ENCODE assay signal across 1 cellular context in the genomic region with DNA sequence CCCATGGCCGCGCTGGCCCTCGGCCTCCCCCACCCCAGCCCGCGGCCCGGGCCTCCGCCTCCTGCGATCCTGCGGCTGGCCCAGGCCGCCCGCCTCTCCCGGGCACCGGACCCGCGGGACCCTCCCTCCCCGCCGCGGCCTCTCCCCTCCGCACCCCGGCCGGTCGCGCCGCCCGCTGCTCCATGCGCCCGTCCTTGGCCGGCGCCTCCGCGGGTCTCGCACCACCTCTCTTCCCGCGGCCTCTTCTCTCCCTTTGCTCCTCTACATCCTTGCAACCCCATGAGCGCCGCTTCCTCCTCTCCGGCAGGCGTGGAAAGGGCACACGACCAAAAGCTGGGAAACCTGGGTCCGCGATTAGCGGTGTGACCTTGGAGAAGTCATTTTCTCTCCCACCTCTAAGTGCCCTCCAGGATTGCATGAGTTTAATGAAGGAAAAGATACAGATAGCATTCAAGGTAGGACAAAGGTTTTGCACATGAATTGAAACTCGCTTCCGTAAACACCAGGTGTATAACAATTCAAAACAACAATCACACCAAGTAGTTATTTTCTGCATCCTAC.
TF ChIP-seq lines count a peak whose summit lies in the region.

No MANE protein-coding gene starts in this region.

TF ChIP-seq in HepG2, 621 proteins besides CTCF, POLR2A, EP300 and RAD21 (continued from another document and continues in another):
- TF ChIP-seq, protein P1, sequence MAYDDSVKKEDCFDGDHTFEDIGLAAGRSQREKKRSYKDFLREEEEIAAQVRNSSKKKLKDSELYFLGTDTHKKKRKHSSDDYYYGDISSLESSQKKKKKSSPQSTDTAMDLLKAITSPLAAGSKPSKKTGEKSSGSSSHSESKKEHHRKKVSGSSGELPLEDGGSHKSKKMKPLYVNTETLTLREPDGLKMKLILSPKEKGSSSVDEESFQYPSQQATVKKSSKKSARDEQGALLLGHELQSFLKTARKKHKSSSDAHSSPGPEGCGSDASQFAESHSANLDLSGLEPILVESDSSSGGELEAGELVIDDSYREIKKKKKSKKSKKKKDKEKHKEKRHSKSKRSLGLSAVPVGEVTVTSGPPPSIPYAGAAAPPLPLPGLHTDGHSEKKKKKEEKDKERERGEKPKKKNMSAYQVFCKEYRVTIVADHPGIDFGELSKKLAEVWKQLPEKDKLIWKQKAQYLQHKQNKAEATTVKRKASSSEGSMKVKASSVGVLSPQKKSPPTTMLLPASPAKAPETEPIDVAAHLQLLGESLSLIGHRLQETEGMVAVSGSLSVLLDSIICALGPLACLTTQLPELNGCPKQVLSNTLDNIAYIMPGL (CRISPR knock-in tag; IDR thresholded peaks at IDR 0.05; ENCODE audit: borderline replicate concordance in 1 of 2, low read depth in 1 of 2) = peak in 1 of 2 experiments; percentile 54; a peak in 1 of 4 replicates
- TF ChIP-seq CBX1 (IDR thresholded peaks at IDR 0.05; ENCODE audit: low read depth) = no peak
- no peak for TF ChIP-seq TP53 (CRISPR knock-in tag; conservative IDR thresholded peaks at IDR 0.05)
- TF ChIP-seq PPARG (CRISPR knock-in tag; conservative IDR thresholded peaks at IDR 0.05) = no peak
- TF ChIP-seq, protein P2, sequence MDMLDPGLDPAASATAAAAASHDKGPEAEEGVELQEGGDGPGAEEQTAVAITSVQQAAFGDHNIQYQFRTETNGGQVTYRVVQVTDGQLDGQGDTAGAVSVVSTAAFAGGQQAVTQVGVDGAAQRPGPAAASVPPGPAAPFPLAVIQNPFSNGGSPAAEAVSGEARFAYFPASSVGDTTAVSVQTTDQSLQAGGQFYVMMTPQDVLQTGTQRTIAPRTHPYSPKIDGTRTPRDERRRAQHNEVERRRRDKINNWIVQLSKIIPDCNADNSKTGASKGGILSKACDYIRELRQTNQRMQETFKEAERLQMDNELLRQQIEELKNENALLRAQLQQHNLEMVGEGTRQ (IDR thresholded peaks at IDR 0.05; ENCODE audit: low read depth, low read length) = no peak
- TF ChIP-seq, protein P2 (CRISPR knock-in tag; IDR thresholded peaks at IDR 0.05; ENCODE audit: borderline replicate concordance) = no peak
- TF ChIP-seq ZNF776 (CRISPR knock-in tag; IDR thresholded peaks at IDR 0.05) = no peak
- TF ChIP-seq PAF1 (CRISPR knock-in tag; IDR thresholded peaks at IDR 0.05) = no peak
- no peak for TF ChIP-seq ZNF839 (CRISPR knock-in tag; IDR thresholded peaks at IDR 0.05; ENCODE audit: borderline replicate concordance)
- TF ChIP-seq SALL1 (CRISPR knock-in tag; IDR thresholded peaks at IDR 0.05) = no peak
- no peak for TF ChIP-seq ZNF746 (CRISPR knock-in tag; IDR thresholded peaks at IDR 0.05)
- no peak for TF ChIP-seq NRL (CRISPR knock-in tag; IDR thresholded peaks at IDR 0.05; ENCODE audit: borderline replicate concordance)
- no peak for TF ChIP-seq DPF2 (CRISPR knock-in tag; IDR thresholded peaks at IDR 0.05; ENCODE audit: borderline replicate concordance, low read depth)
- TF ChIP-seq, protein P3, sequence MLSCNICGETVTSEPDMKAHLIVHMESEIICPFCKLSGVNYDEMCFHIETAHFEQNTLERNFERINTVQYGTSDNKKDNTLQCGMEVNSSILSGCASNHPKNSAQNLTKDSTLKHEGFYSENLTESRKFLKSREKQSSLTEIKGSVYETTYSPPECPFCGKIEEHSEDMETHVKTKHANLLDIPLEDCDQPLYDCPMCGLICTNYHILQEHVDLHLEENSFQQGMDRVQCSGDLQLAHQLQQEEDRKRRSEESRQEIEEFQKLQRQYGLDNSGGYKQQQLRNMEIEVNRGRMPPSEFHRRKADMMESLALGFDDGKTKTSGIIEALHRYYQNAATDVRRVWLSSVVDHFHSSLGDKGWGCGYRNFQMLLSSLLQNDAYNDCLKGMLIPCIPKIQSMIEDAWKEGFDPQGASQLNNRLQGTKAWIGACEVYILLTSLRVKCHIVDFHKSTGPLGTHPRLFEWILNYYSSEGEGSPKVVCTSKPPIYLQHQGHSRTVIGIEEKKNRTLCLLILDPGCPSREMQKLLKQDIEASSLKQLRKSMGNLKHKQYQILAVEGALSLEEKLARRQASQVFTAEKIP (CRISPR knock-in tag; IDR thresholded peaks at IDR 0.05; ENCODE audit: borderline replicate concordance) = no peak
- TF ChIP-seq ZNF547 (CRISPR knock-in tag; IDR thresholded peaks at IDR 0.05) = no peak
- peak; percentile 60 for TF ChIP-seq MAX (IDR thresholded peaks at IDR 0.05)
- TF ChIP-seq ATF7 (IDR thresholded peaks at IDR 0.05) = no peak
- no peak for TF ChIP-seq ATF7 (CRISPR knock-in tag; IDR thresholded peaks at IDR 0.05)
- no peak for TF ChIP-seq MXD3 (CRISPR knock-in tag; IDR thresholded peaks at IDR 0.05)
- TF ChIP-seq KDM1A (CRISPR knock-in tag; IDR thresholded peaks at IDR 0.05) = peak; percentile 92
- no peak for TF ChIP-seq NFKB2 (CRISPR knock-in tag; IDR thresholded peaks at IDR 0.05; ENCODE audit: borderline replicate concordance)
- TF ChIP-seq KLF12 (CRISPR knock-in tag; IDR thresholded peaks at IDR 0.05; ENCODE audit: borderline replicate concordance) = no peak
- TF ChIP-seq NR2F1 (CRISPR knock-in tag; IDR thresholded peaks at IDR 0.05) = no peak
- 0 out of 2 replicates have a peak, but pooled peaks have one; percentile 48 for TF ChIP-seq ZNF605 (CRISPR knock-in tag; IDR thresholded peaks at IDR 0.05)
- TF ChIP-seq BRCA1 (CRISPR knock-in tag; IDR thresholded peaks at IDR 0.05) = no peak
- TF ChIP-seq ZNF260 (CRISPR knock-in tag; IDR thresholded peaks at IDR 0.05; ENCODE audit: borderline replicate concordance, low read depth) = no peak
- TF ChIP-seq MBNL3 (CRISPR knock-in tag; conservative IDR thresholded peaks at IDR 0.05) = no peak
- TF ChIP-seq TOPORS (CRISPR knock-in tag; IDR thresholded peaks at IDR 0.05) = no peak
- TF ChIP-seq, protein P4, sequence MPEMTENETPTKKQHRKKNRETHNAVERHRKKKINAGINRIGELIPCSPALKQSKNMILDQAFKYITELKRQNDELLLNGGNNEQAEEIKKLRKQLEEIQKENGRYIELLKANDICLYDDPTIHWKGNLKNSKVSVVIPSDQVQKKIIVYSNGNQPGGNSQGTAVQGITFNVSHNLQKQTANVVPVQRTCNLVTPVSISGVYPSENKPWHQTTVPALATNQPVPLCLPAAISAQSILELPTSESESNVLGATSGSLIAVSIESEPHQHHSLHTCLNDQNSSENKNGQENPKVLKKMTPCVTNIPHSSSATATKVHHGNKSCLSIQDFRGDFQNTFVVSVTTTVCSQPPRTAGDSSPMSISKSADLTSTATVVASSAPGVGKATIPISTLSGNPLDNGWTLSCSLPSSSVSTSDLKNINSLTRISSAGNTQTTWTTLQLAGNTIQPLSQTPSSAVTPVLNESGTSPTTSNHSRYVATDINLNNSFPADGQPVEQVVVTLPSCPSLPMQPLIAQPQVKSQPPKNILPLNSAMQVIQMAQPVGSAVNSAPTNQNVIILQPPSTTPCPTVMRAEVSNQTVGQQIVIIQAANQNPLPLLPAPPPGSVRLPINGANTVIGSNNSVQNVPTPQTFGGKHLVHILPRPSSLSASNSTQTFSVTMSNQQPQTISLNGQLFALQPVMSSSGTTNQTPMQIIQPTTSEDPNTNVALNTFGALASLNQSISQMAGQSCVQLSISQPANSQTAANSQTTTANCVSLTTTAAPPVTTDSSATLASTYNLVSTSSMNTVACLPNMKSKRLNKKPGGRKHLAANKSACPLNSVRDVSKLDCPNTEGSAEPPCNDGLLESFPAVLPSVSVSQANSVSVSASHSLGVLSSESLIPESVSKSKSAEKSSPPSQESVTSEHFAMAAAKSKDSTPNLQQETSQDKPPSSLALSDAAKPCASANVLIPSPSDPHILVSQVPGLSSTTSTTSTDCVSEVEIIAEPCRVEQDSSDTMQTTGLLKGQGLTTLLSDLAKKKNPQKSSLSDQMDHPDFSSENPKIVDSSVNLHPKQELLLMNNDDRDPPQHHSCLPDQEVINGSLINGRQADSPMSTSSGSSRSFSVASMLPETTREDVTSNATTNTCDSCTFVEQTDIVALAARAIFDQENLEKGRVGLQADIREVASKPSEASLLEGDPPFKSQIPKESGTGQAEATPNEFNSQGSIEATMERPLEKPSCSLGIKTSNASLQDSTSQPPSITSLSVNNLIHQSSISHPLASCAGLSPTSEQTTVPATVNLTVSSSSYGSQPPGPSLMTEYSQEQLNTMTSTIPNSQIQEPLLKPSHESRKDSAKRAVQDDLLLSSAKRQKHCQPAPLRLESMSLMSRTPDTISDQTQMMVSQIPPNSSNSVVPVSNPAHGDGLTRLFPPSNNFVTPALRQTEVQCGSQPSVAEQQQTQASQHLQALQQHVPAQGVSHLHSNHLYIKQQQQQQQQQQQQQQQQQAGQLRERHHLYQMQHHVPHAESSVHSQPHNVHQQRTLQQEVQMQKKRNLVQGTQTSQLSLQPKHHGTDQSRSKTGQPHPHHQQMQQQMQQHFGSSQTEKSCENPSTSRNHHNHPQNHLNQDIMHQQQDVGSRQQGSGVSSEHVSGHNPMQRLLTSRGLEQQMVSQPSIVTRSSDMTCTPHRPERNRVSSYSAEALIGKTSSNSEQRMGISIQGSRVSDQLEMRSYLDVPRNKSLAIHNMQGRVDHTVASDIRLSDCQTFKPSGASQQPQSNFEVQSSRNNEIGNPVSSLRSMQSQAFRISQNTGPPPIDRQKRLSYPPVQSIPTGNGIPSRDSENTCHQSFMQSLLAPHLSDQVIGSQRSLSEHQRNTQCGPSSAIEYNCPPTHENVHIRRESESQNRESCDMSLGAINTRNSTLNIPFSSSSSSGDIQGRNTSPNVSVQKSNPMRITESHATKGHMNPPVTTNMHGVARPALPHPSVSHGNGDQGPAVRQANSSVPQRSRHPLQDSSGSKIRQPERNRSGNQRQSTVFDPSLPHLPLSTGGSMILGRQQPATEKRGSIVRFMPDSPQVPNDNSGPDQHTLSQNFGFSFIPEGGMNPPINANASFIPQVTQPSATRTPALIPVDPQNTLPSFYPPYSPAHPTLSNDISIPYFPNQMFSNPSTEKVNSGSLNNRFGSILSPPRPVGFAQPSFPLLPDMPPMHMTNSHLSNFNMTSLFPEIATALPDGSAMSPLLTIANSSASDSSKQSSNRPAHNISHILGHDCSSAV (CRISPR knock-in tag; IDR thresholded peaks at IDR 0.05; ENCODE audit: borderline replicate concordance) = no peak
- no peak for TF ChIP-seq ZNF768 (CRISPR knock-in tag; IDR thresholded peaks at IDR 0.05)
- TF ChIP-seq HOXA5 (CRISPR knock-in tag; IDR thresholded peaks at IDR 0.05) = no peak
- TF ChIP-seq, protein P5, sequence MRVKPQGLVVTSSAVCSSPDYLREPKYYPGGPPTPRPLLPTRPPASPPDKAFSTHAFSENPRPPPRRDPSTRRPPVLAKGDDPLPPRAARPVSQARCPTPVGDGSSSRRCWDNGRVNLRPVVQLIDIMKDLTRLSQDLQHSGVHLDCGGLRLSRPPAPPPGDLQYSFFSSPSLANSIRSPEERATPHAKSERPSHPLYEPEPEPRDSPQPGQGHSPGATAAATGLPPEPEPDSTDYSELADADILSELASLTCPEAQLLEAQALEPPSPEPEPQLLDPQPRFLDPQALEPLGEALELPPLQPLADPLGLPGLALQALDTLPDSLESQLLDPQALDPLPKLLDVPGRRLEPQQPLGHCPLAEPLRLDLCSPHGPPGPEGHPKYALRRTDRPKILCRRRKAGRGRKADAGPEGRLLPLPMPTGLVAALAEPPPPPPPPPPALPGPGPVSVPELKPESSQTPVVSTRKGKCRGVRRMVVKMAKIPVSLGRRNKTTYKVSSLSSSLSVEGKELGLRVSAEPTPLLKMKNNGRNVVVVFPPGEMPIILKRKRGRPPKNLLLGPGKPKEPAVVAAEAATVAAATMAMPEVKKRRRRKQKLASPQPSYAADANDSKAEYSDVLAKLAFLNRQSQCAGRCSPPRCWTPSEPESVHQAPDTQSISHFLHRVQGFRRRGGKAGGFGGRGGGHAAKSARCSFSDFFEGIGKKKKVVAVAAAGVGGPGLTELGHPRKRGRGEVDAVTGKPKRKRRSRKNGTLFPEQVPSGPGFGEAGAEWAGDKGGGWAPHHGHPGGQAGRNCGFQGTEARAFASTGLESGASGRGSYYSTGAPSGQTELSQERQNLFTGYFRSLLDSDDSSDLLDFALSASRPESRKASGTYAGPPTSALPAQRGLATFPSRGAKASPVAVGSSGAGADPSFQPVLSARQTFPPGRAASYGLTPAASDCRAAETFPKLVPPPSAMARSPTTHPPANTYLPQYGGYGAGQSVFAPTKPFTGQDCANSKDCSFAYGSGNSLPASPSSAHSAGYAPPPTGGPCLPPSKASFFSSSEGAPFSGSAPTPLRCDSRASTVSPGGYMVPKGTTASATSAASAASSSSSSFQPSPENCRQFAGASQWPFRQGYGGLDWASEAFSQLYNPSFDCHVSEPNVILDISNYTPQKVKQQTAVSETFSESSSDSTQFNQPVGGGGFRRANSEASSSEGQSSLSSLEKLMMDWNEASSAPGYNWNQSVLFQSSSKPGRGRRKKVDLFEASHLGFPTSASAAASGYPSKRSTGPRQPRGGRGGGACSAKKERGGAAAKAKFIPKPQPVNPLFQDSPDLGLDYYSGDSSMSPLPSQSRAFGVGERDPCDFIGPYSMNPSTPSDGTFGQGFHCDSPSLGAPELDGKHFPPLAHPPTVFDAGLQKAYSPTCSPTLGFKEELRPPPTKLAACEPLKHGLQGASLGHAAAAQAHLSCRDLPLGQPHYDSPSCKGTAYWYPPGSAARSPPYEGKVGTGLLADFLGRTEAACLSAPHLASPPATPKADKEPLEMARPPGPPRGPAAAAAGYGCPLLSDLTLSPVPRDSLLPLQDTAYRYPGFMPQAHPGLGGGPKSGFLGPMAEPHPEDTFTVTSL (CRISPR knock-in tag; IDR thresholded peaks at IDR 0.05; ENCODE audit: borderline replicate concordance) = no peak
- TF ChIP-seq PRPF4 (IDR thresholded peaks at IDR 0.05; ENCODE audit: low read depth, low read length, poor library complexity, severe bottlenecking) = no peak
- TF ChIP-seq ZNF7 (CRISPR knock-in tag; IDR thresholded peaks at IDR 0.05) = no peak
- TF ChIP-seq SOX6 (IDR thresholded peaks at IDR 0.05) = no peak
- peak; percentile 15; the same call in 1 of the 2 replicates for TF ChIP-seq SOX6 (CRISPR knock-in tag; IDR thresholded peaks at IDR 0.05)
- TF ChIP-seq ZNF570 (CRISPR knock-in tag; IDR thresholded peaks at IDR 0.05; ENCODE audit: borderline replicate concordance) = no peak
- 0 out of 2 replicates have a peak, but pooled peaks have one; percentile 43 for TF ChIP-seq ESRRA (CRISPR knock-in tag; IDR thresholded peaks at IDR 0.05; ENCODE audit: low read depth)
- TF ChIP-seq FLYWCH1 (CRISPR knock-in tag; IDR thresholded peaks at IDR 0.05) = no peak
- TF ChIP-seq SMAD9 (CRISPR knock-in tag; IDR thresholded peaks at IDR 0.05) = no peak
